In genomic region chr1:63664742-63665141, GRCh38 we compare ENCODE assay signal across 20 cellular contexts.
A peak's percentile ranks its signal among the peaks of the same experiment; 100 is the strongest.
DNase-seq lines count a peak whose midpoint lies in the region; ATAC-seq, FAIRE-seq and TF ChIP-seq lines count a peak whose summit lies in the region.
"Had no signal": no experiment of that assay in that cellular context is flagged by ENCODE, and none has a peak within 500 bp of the region (broad histone marks: within the 10 kb centered on the region; RNA-seq: fewer than 3 reads in every experiment).

No MANE protein-coding gene starts in this region.

- intact Hi-C loops in PC-3 (cut with micrococcal nuclease) = no loop called here

- H3K4me3 ChIP-seq in A549 = no peak overlapping the region
- no peak overlapping the region for H3K4me3 ChIP-seq in PC-3 (ENCODE audit: low read length)
- no peak overlapping the region for H3K4me3 ChIP-seq in esophagus (ENCODE audit: low read depth in 1 of 2, low read length in 2 of 2)
- H3K4me3 ChIP-seq in osteoblast (ENCODE audit: insufficient read depth, low read length) = no peak overlapping the region
- H3K4me3 ChIP-seq: GM23248 had no signal

- no peak for FAIRE-seq in A549 (lab: Jason Lieb, UNC)
- FAIRE-seq: G401.6, GM12892, GM19239, H1 had no signal

- H3K79me2 ChIP-seq in PC-3 (ENCODE audit: low read length) = no peaks in the 10 kb centered on the region
- H3K79me2 ChIP-seq in osteoblast (ENCODE audit: insufficient read depth, low read length) = no peaks in the 10 kb centered on the region

- no TSS peak for BruUV-seq in PC-3 (replicated peaks; lab: Mats Ljungman, UMichigan)

- H4K20me1 ChIP-seq in PC-3 (ENCODE audit: low read length) (no peaks in the 10 kb centered on the region), osteoblast (ENCODE audit: insufficient read depth, low read length) (no peaks in the 10 kb centered on the region)

- POLR2A ChIA-PET in A549 (lab: Yijun Ruan, JAX) = no interaction called here
- POLR2A ChIA-PET in PC-3 (lab: Charles Lee; ENCODE audit: unreplicated experiment) = no interaction called here

- WGBS in A549 (ENCODE audit: missing lambda C conversion rate) = 83% methylated on average over 2 of the region's 2 CpGs
- WGBS in esophagus, 2 donors = 80 to 89% methylated on average over 2 of the region's 2 CpGs

- H3K9ac ChIP-seq in PC-3 (ENCODE audit: low read length) = no peak overlapping the region
- H3K9ac ChIP-seq: GM23248 had no signal

- CTCF ChIA-PET in A549 (lab: Yijun Ruan, JAX) (interaction anchor here (0.6 to 4.4 kb wide), 3 partner anchors 10 to 582 kb away, joined by 4 to 25 read pairs (median 4); no protein-coding TSS in a partner anchor), PC-3 (lab: Charles Lee) (no interaction called here)

- no peaks in the 10 kb centered on the region for H3K9me2 ChIP-seq in PC-3 (replicated peaks; ENCODE audit: low read length)

- TF ChIP-seq CTCF in A549 (IDR thresholded peaks at IDR 0.05) (no peak), PC-3 (conservative IDR thresholded peaks at IDR 0.05; ENCODE audit: low read depth, low read length) (no peak), osteoblast (IDR thresholded peaks at IDR 0.05; ENCODE audit: extremely low read depth, low read depth, low read length) (no peak)

- no peak for TF ChIP-seq POLR2A in A549 (IDR thresholded peaks at IDR 0.05; ENCODE audit: low read length)

- H3K36me3 ChIP-seq in PC-3 (ENCODE audit: low read depth, low read length) = peaks cover 7% of the 10 kb centered on the region; the same call in 1 of the 2 replicates
- H3K36me3 ChIP-seq in esophagus (ENCODE audit: control insufficient read depth in 2 of 2, insufficient read depth in 2 of 2, low read length in 1 of 2) = no peaks in the 10 kb centered on the region
- H3K36me3 ChIP-seq in osteoblast (ENCODE audit: insufficient read depth, low read length) = peaks cover 2% of the 10 kb centered on the region

- DNase-seq in A549 (ENCODE audit: low read depth in 1 of 2, low spot score in 1 of 2) = no peak
- DNase-seq in PC-3 = no peak
- no peak for DNase-seq in osteoblast (ENCODE audit: insufficient read length, low spot score, missing footprints)
- DNase-seq in stimulated activated CD4-positive, alpha-beta T cell treated with anti-CD3 and anti-CD28 coated beads, Interleukin-12 subunit alpha, Interleukin-12 subunit beta, amount 100 ng/mL, for 4 hours = no peak
- DNase-seq: 8988T; C1 segment of cervical spinal cord; CD4-positive, alpha-beta memory T cell; COR-L47; DMS153; DND-41; GM23248; H7; HCEC 1CT had no signal

- H2AFZ ChIP-seq in PC-3 (ENCODE audit: low read length) = no peak overlapping the region
- H2AFZ ChIP-seq in osteoblast (ENCODE audit: low read length) = no peak overlapping the region
- H2AFZ ChIP-seq: GM23248 had no signal

- H3K27ac ChIP-seq in A549 (peak overlapping the region; percentile 92 to 98), PC-3 (ENCODE audit: low read length) (peak overlapping the region; percentile 99), esophagus (ENCODE audit: low read depth in 2 of 2, low read length in 1 of 2) (peak overlapping the region; percentile 47 to 71), osteoblast (ENCODE audit: low read depth, low read length) (peak overlapping the region; percentile 97)
- H3K27ac ChIP-seq: GM23248 had no signal

- H3K4me2 ChIP-seq in A549 (no peak overlapping the region), PC-3 (ENCODE audit: low read length) (no peak overlapping the region), osteoblast (ENCODE audit: insufficient read depth, low read length) (no peak overlapping the region)

- TF ChIP-seq RAD21 in A549 (conservative IDR thresholded peaks at IDR 0.05 in 1 of 2, IDR thresholded peaks at IDR 0.05 in 1 of 2) = no peak

- H3K9me3 ChIP-seq in A549 (peaks cover 10% of the 10 kb centered on the region), PC-3 (ENCODE audit: low read length) (no peaks in the 10 kb centered on the region; the same call in 1 of the 2 replicates), esophagus (ENCODE audit: control insufficient read depth in 2 of 2, insufficient read depth in 1 of 2, low read depth in 1 of 2, low read length in 1 of 2) (no peaks in the 10 kb centered on the region), osteoblast (ENCODE audit: low read depth, low read length) (no peaks in the 10 kb centered on the region)

- H3F3A ChIP-seq in PC-3 (ENCODE audit: low read length, unreplicated experiment) = peaks cover 28% of the 10 kb centered on the region

- no peak for ATAC-seq in A549
- no peak for ATAC-seq in PC-3
- ATAC-seq in GM19035 (IDR thresholded peaks at IDR 0.05; ENCODE audit: unreplicated experiment) = no peak
- ATAC-seq in HG03571 (IDR thresholded peaks at IDR 0.05; ENCODE audit: unreplicated experiment) = no peak

- peaks cover 41% of the 10 kb centered on the region for H3K4me1 ChIP-seq in A549
- peaks cover 48% of the 10 kb centered on the region for H3K4me1 ChIP-seq in PC-3 (ENCODE audit: insufficient read depth, low read length)
- peaks cover 2 to 9% of the 10 kb centered on the region in 2 donors for H3K4me1 ChIP-seq in esophagus (ENCODE audit: control insufficient read depth in 2 of 2, insufficient read depth in 2 of 2, low read length in 1 of 2)
- peaks cover 33% of the 10 kb centered on the region for H3K4me1 ChIP-seq in osteoblast (ENCODE audit: insufficient read depth, low read length)

- TF ChIP-seq EP300 in A549 (IDR thresholded peaks at IDR 0.05) = no peak

- H3K27me3 ChIP-seq in PC-3 (ENCODE audit: low read length) (no peaks in the 10 kb centered on the region), esophagus (ENCODE audit: control insufficient read depth in 1 of 2, insufficient read depth in 2 of 2, low read length in 2 of 2) (no peaks in the 10 kb centered on the region), osteoblast (ENCODE audit: insufficient read depth, low read length) (no peaks in the 10 kb centered on the region)

TF ChIP-seq in A549, 52 proteins besides CTCF, POLR2A, EP300 and RAD21:
- TF ChIP-seq CEBPB (IDR thresholded peaks at IDR 0.05) (no peak), MYC (IDR thresholded peaks at IDR 0.05; ENCODE audit: borderline replicate concordance, low read length) (no peak), FOSB (CRISPR knock-in tag; IDR thresholded peaks at IDR 0.05) (no peak), KDM5A (IDR thresholded peaks at IDR 0.05) (no peak), NFE2L2 (conservative IDR thresholded peaks at IDR 0.05; ENCODE audit: low read length) (no peak), MAZ (IDR thresholded peaks at IDR 0.05; ENCODE audit: borderline replicate concordance, low read depth, low read length) (no peak), KDM1A (IDR thresholded peaks at IDR 0.05; ENCODE audit: low read depth) (no peak), SREBF2 (IDR thresholded peaks at IDR 0.05) (no peak), PBX3 (IDR thresholded peaks at IDR 0.05) (no peak), HEYL (CRISPR knock-in tag; IDR thresholded peaks at IDR 0.05) (no peak), MAFK (IDR thresholded peaks at IDR 0.05; ENCODE audit: partially characterized antibody) (no peak), FOSL2 (IDR thresholded peaks at IDR 0.05) (no peak), FOSL2 (CRISPR knock-in tag; IDR thresholded peaks at IDR 0.05) (no peak), ZSCAN20 (CRISPR knock-in tag; IDR thresholded peaks at IDR 0.05) (no peak), SMC3 (IDR thresholded peaks at IDR 0.05) (no peak), CBX2 (IDR thresholded peaks at IDR 0.05; ENCODE audit: borderline replicate concordance, low read depth) (no peak), USF2 (IDR thresholded peaks at IDR 0.05) (no peak), RNF2 (IDR thresholded peaks at IDR 0.05; ENCODE audit: borderline replicate concordance, low read depth) (no peak), BCL3 (IDR thresholded peaks at IDR 0.05) (no peak), ELK1 (IDR thresholded peaks at IDR 0.05; ENCODE audit: low read depth, low read length) (no peak), NR3C1 (IDR thresholded peaks at IDR 0.05) (no peak)
